In the genomic region with DNA sequence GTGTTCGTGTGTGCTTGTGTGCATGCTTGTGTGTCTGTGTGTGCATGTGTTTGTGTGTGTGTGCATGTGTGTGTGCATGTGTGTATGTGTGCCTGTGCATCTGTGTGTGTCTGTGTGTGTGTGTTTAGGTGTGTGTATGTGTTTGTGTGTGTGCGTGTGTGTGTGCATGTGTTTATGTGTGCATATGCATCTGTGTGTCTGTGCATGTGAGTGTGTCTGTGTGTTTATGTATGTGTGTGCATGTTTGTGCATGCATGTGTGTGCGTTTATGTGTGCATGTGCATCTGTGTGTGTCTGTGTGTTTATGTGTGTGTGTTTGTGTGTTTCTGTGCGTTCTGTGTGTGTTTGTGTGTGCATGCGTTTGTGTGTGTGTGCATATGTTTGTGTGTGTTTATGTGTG, we compare ENCODE assay signal across 31 cellular contexts.
"Had no signal": no experiment of that assay in that cellular context is flagged by ENCODE, and none has a peak within 500 bp of the region (broad histone marks: within the 10 kb centered on the region; RNA-seq: fewer than 3 reads in every experiment).

No MANE protein-coding gene starts in this region.

- H3K4me2 ChIP-seq: PC-9 had no signal

- ATAC-seq: activated naive CD4-positive, alpha-beta T cell treated with anti-CD3 and anti-CD28 coated beads, Interleukin-2, amount 50 U/mL, for 72 hours; activated T-cell treated with anti-CD3 and anti-CD28 coated beads, Interleukin-2, amount 50 U/mL, for 4 hours had no signal

- H3K4me1 ChIP-seq: adrenal gland had no signal

- H2AFZ ChIP-seq: PC-9 had no signal

- H3K36me3 ChIP-seq: adrenal gland had no signal

- H3K27ac ChIP-seq: adrenal gland, PC-9, VCaP had no signal

- H3K27me3 ChIP-seq: adrenal gland had no signal

- DNase-seq: activated B cell treated with CpG ODN at 0.5 μM for 24 hours; activated CD4-positive, alpha-beta memory T cell treated with anti-CD3 and anti-CD28 coated beads for 36 hours; activated CD4-positive, alpha-beta T cell treated with anti-CD3 and anti-CD28 coated beads for 4 hours; activated CD4-positive, alpha-beta T cell treated with anti-CD3 and anti-CD28 coated beads, Interleukin-2, amount 50 U/mL, for 1 hour; activated CD4-positive, CD25-positive, alpha-beta regulatory T cell treated with anti-CD3 and anti-CD28 coated beads, Interleukin-2, amount 50 U/mL, for 72 hours; activated CD8-positive, alpha-beta memory T cell treated with anti-CD3 and anti-CD28 coated beads, Interleukin-2, amount 50 U/mL, for 4 hours; activated gamma-delta T cell treated with Interleukin-2 at 50 U/mL for 16 hours; activated naive CD4-positive, alpha-beta T cell treated with anti-CD3 and anti-CD28 coated beads for 36 hours; activated T-cell treated with anti-CD3 and anti-CD28 coated beads for 4 hours; activated T-cell treated with anti-CD3 and anti-CD28 coated beads, Interleukin-2, amount 50 U/mL, for 4 hours; adrenal gland; central memory CD4-positive, alpha-beta T cell; NCI-H1092 treated with DMSO at 0.1 percent for 48 hours; NCI-H1417; NCI-H146; NCI-H187; NCI-H2029 treated with DMSO at 0.1 percent for 48 hours; NCI-H2107; NCI-H2171; NCI-H510A; NCI-H526; NCI-H748 treated with DMSO at 0.1 percent for 48 hours; NK-92 treated with Interleukin-12 subunit alpha and Interleukin-12 subunit beta, amount 100 ng/mL, for 24 hours; PC-9; Right ventricle myocardium superior; SW 1271; T-helper 1 cell; T-helper 2 cell; T-helper 9 cell had no signal

- H3K9me3 ChIP-seq: adrenal gland had no signal

- H3K4me3 ChIP-seq: adrenal gland, PC-9 had no signal
